In genomic region chr2:39216495-39217191, GRCh38 we compare ENCODE assay signal across 9 cellular contexts. TPM values are rescaled to one million over a fixed set of nuclear protein-coding genes. Genes with fewer than 3 reads are reported as not detected.
DNase-seq lines count a peak whose midpoint lies in the region; ATAC-seq and TF ChIP-seq lines count a peak whose summit lies in the region.
"Had no signal": no experiment of that assay in that cellular context is flagged by ENCODE, and none has a peak within 500 bp of the region (broad histone marks: within the 10 kb centered on the region; RNA-seq: fewer than 3 reads in every experiment).

No MANE protein-coding gene starts in this region.

- 67 to 71% methylated on average over 11 of the region's 11 CpGs for WGBS in esophagus squamous epithelium, 2 donors

- no peaks in the 10 kb centered on the region for H3K9me3 Mint-ChIP-seq in CD4-positive, alpha-beta T cell

- H3K4me1 Mint-ChIP-seq in CD4-positive, alpha-beta T cell (ENCODE audit: low read depth), result peaks cover 33% of the 10 kb centered on the region

- H3K27ac ChIP-seq in CD4-positive, alpha-beta T cell (ENCODE audit: low read depth, low read length), result peak overlapping the region; percentile 49
- no peak overlapping the region for H3K27ac ChIP-seq in esophagus squamous epithelium

- H3K9me3 ChIP-seq in CD4-positive, alpha-beta T cell (ENCODE audit: control insufficient read depth, low read length), result no peaks in the 10 kb centered on the region
- no peaks in the 10 kb centered on the region for H3K9me3 ChIP-seq in esophagus squamous epithelium

- no peaks in the 10 kb centered on the region for H3K36me3 ChIP-seq in esophagus squamous epithelium

- H3K27ac Mint-ChIP-seq in CD4-positive, alpha-beta T cell, result peak overlapping the region; percentile 59

- POLR2A ChIA-PET in CD4-positive, alpha-beta T cell (lab: Charles Lee), result interaction anchor here (0.6 to 5.4 kb wide), 10 partner anchors 9 to 465 kb away, joined by 3 to 99 read pairs (median 4); partner anchors contain the start of genes SOS1 and SRSF7

- intact Hi-C loops in CD4-positive, alpha-beta T cell (cut with DNase I, micrococcal nuclease), result loop anchor here in 1 of 2 experiments (1.0 to 2.0 kb wide), 2 partner anchors 45 to 92 kb away; no protein-coding TSS in a partner anchor
- intact Hi-C loops in esophagus squamous epithelium (cut with DNase I), result no loop called here

- peak overlapping the region; percentile 64 for H3K4me3 Mint-ChIP-seq in CD4-positive, alpha-beta T cell

- no peaks in the 10 kb centered on the region for H3K36me3 Mint-ChIP-seq in CD4-positive, alpha-beta T cell (ENCODE audit: low read depth)

- DNase-seq in CD4-positive, alpha-beta T cell, result peak; percentile 51 to 70 (median 60)
- DNase-seq in SKM-1 (lab: John Stamatoyannopoulos, UW; ENCODE audit: unreplicated experiment) (peak; percentile 17), esophagus squamous epithelium (lab: John Stamatoyannopoulos, UW) (no peak), kidney tubule cell (ENCODE audit: low spot score) (no peak), NCI-H2196 (lab: John Stamatoyannopoulos, UW; ENCODE audit: unreplicated experiment) (no peak), NCI-H748 treated with DMSO at 0.1 percent for 48 hours (lab: John Stamatoyannopoulos, UW) (no peak)
- DNase-seq in activated T-cell treated with anti-CD3 and anti-CD28 coated beads, Interleukin-2, amount 50 U/mL, for 48 hours, result peak; percentile 75 to 76
- peak; percentile 32 for DNase-seq in stimulated activated CD4-positive, alpha-beta T cell treated with anti-CD3 and anti-CD28 coated beads, Interleukin-12 subunit alpha, Interleukin-12 subunit beta, amount 100 ng/mL, for 4 hours
- DNase-seq: amygdala had no signal

- no peaks in the 10 kb centered on the region for H3K4me1 ChIP-seq in esophagus squamous epithelium

- no peak overlapping the region for H3K4me3 ChIP-seq in esophagus squamous epithelium

- ATAC-seq in CD4-positive, alpha-beta T cell (ENCODE audit: poor library complexity), result peak; percentile 86

- TF ChIP-seq POLR2A in esophagus squamous epithelium (IDR thresholded peaks at IDR 0.05), result no peak

- CTCF ChIA-PET in CD4-positive, alpha-beta T cell (lab: Charles Lee), result interaction anchor here (1.9 kb wide), 1 partner anchor 11 kb away, joined by 8 read pairs; no protein-coding TSS in a partner anchor

- H3K27me3 Mint-ChIP-seq in CD4-positive, alpha-beta T cell, result no peaks in the 10 kb centered on the region

- no peak for TF ChIP-seq CTCF in CD4-positive, alpha-beta T cell (IDR thresholded peaks at IDR 0.05)
- no peak for TF ChIP-seq CTCF in esophagus squamous epithelium (IDR thresholded peaks at IDR 0.05)

- no peaks in the 10 kb centered on the region for H3K27me3 ChIP-seq in CD4-positive, alpha-beta T cell (ENCODE audit: control insufficient read depth, insufficient read depth, low read length)
- no peaks in the 10 kb centered on the region for H3K27me3 ChIP-seq in esophagus squamous epithelium

RNA-seq across cellular contexts. Expression of gene CDKL4, which starts 27.1 kb away (rescaled TPM):
- total RNA-seq in CD4-positive, alpha-beta T cell, result under 1 TPM in 1 of 2 experiments, not detected in 1; 0.75 TPM
- total RNA-seq in esophagus squamous epithelium, result under 1 TPM in 1 of 4 donors, not detected in 3; 0.38 TPM

Comparison
In these comparisons a context has a peak if more than half of its experiments do, and no peak if none do; other contexts are left out.
1. DNase-seq: peak in CD4-positive, alpha-beta T cell (10 of 10), SKM-1 (single experiment), activated T-cell treated with anti-CD3 and anti-CD28 coated beads, Interleukin-2, amount 50 U/mL, for 48 hours (2 of 2) and stimulated activated CD4-positive, alpha-beta T cell treated with anti-CD3 and anti-CD28 coated beads, Interleukin-12 subunit alpha, Interleukin-12 subunit beta, amount 100 ng/mL, for 4 hours (single experiment); none in esophagus squamous epithelium (single experiment), kidney tubule cell (single experiment), NCI-H2196 (single experiment) and NCI-H748 treated with DMSO at 0.1 percent for 48 hours (single experiment).